ENCODE assay signal across 21 cellular contexts in genomic region chr3:63768888-63769287, GRCh38. TPM values are rescaled to one million over a fixed set of nuclear protein-coding genes. Genes with fewer than 3 reads are reported as not detected.
A peak's percentile ranks its signal among the peaks of the same experiment; 100 is the strongest.
DNase-seq lines count a peak whose midpoint lies in the region; ATAC-seq and TF ChIP-seq lines count a peak whose summit lies in the region.
"Had no signal": no experiment of that assay in that cellular context is flagged by ENCODE, and none has a peak within 500 bp of the region (broad histone marks: within the 10 kb centered on the region; RNA-seq: fewer than 3 reads in every experiment).

No MANE protein-coding gene starts in this region.

- TF ChIP-seq CTCF in colonic mucosa (IDR thresholded peaks at IDR 0.05) (no peak), mucosa of descending colon (IDR thresholded peaks at IDR 0.05) (no peak)

- H3K4me1 ChIP-seq in colonic mucosa (no peaks in the 10 kb centered on the region), mucosa of descending colon (ENCODE audit: low read depth) (peaks cover 6% of the 10 kb centered on the region)
- H3K4me1 ChIP-seq: A549; BLaER1 treated with 17β-estradiol and CSF1 and Interleukin-3, amounts not matched to agents 10 nM and 100 nM; Caco-2 had no signal

- no peaks in the 10 kb centered on the region for H3K9me3 ChIP-seq in colonic mucosa
- H3K9me3 ChIP-seq in mucosa of descending colon: no peaks in the 10 kb centered on the region
- H3K9me3 ChIP-seq: A549; BLaER1 treated with 17β-estradiol and CSF1 and Interleukin-3, amounts not matched to agents 10 nM and 100 nM; Caco-2 had no signal

- intact Hi-C loops in colonic mucosa (cut with DNase I): no loop called here
- intact Hi-C loops in mucosa of descending colon (cut with DNase I, micrococcal nuclease): no loop called here

- no peak overlapping the region for H3K9ac ChIP-seq in colonic mucosa (ENCODE audit: low read depth in 2 of 2, low read length in 2 of 2)
- H3K9ac ChIP-seq: BLaER1 treated with 17β-estradiol and CSF1 and Interleukin-3, amounts not matched to agents 10 nM and 100 nM had no signal

- DNase-seq in colonic mucosa (no peak), mucosa of descending colon (no peak), DMS79 (lab: John Stamatoyannopoulos, UW) (no peak), T-helper 1 cell (no peak), GM19238 (ENCODE audit: insufficient read length, low spot score) (no peak)
- DNase-seq: 8988T; AML-193; Caco-2; Calu3; CD4-positive, alpha-beta T cell; CD8-positive, alpha-beta T cell; DND-41; EL; GDM1 had no signal

- H3K27ac ChIP-seq in colonic mucosa: peak overlapping the region; percentile 52
- H3K27ac ChIP-seq: A549; BLaER1 treated with 17β-estradiol and CSF1 and Interleukin-3, amounts not matched to agents 10 nM and 100 nM; C4-2B had no signal

- ATAC-seq in mucosa of descending colon: peak; percentile 78
- ATAC-seq: A549; CD8-positive, alpha-beta T cell; GM12878 had no signal

- H3K4me3 ChIP-seq in colonic mucosa (no peak overlapping the region), mucosa of descending colon (no peak overlapping the region)
- H3K4me3 ChIP-seq: A549; BLaER1 treated with 17β-estradiol and CSF1 and Interleukin-3, amounts not matched to agents 10 nM and 100 nM; GM12878 had no signal

- H3K27me3 ChIP-seq in colonic mucosa: no peaks in the 10 kb centered on the region
- H3K27me3 ChIP-seq: BLaER1 treated with 17β-estradiol and CSF1 and Interleukin-3, amounts not matched to agents 10 nM and 100 nM had no signal

- no peaks in the 10 kb centered on the region for H3K36me3 ChIP-seq in colonic mucosa
- no peaks in the 10 kb centered on the region for H3K36me3 ChIP-seq in mucosa of descending colon (ENCODE audit: low read depth)
- H3K36me3 ChIP-seq: BLaER1 treated with 17β-estradiol and CSF1 and Interleukin-3, amounts not matched to agents 10 nM and 100 nM had no signal

RNA-seq across cellular contexts. Expression of gene C3orf49, which starts 50.2 kb away (rescaled TPM):
- total RNA-seq in colonic mucosa (not detected), mucosa of descending colon (not detected)
- total RNA-seq: B cell; Caco-2; Calu3; CD4-positive, alpha-beta T cell; CD8-positive, alpha-beta T cell; Daoy; G401; GM12878 had no signal
